Comparison of ENCODE assay signal across 8 cellular contexts in genomic region chr4:7459471-7459870, GRCh38. TPM values are rescaled to one million over a fixed set of nuclear protein-coding genes. Genes with fewer than 3 reads are reported as not detected.
"Had no signal": no experiment of that assay in that cellular context is flagged by ENCODE, and none has a peak within 500 bp of the region (broad histone marks: within the 10 kb centered on the region; RNA-seq: fewer than 3 reads in every experiment).

No MANE protein-coding gene starts in this region.

- H3K4me3 ChIP-seq: GM23248, K562 had no signal

- ATAC-seq: HepG2, K562 had no signal

- H3K27ac Mint-ChIP-seq: H9 had no signal

- DNase-seq: GM23248, GOT3, H9, HCEC 1CT, KG1 had no signal

- H3K27ac ChIP-seq: GM23248 had no signal

- H3K4me3 Mint-ChIP-seq: H9 had no signal

RNA-seq across cellular contexts. Expression of gene PSAPL1, which starts 24.7 kb away (rescaled TPM):
- total RNA-seq: GM23248, HT-29, K562 had no signal
- polyA plus RNA-seq: GM23248, K562 had no signal
